29 cellular contexts compared by ENCODE assay signal in the genomic region with DNA sequence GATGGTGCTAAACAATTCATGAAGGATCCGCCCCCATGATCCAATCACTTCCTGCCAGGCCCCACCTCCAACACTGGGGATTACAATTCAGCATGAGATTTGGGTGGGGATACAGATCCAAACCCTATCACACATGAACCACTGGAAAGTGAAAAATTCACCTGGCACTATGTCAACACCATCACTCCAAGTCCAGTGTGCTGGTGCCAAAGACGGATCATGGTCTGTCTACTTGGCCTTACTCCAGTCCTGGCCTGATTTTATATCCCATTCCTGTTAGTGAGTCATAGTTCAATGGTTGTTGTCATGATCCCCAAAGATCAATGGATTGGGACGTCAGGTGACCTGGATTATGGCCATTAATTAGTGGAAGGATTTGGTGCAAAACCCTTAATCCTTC.
DNase-seq lines count a peak whose midpoint lies in the region; ATAC-seq and TF ChIP-seq lines count a peak whose summit lies in the region.
"Had no signal": no experiment of that assay in that cellular context is flagged by ENCODE, and none has a peak within 500 bp of the region (broad histone marks: within the 10 kb centered on the region; RNA-seq: fewer than 3 reads in every experiment).

No MANE protein-coding gene starts in this region.

- H3K4me1 Mint-ChIP-seq in immature natural killer cell, result no peaks in the 10 kb centered on the region
- H3K4me1 Mint-ChIP-seq: activated naive CD8-positive, alpha-beta T cell treated with anti-CD3 and anti-CD28 coated beads, Interleukin-2, amount 50 U/mL, for 24 hours; IgD-negative memory B cell; naive B cell had no signal

- H3K4me3 ChIP-seq in aorta (ENCODE audit: low read length in 2 of 2), result no peak overlapping the region
- H3K4me3 ChIP-seq: prostate gland, smooth muscle cell, testis had no signal

- no peak overlapping the region for H3K4me3 Mint-ChIP-seq in immature natural killer cell
- H3K4me3 Mint-ChIP-seq: activated CD4-positive, alpha-beta memory T cell treated with anti-CD3 and anti-CD28 coated beads, Interleukin-2, amount 10 ng/mL, durations not matched to agents 7 days and 5 days; activated naive CD8-positive, alpha-beta T cell treated with anti-CD3 and anti-CD28 coated beads, Interleukin-2, amount 50 U/mL, for 24 hours; CD14-positive monocyte; IgD-negative memory B cell; naive B cell; T-helper 2 cell treated with Interferon-gamma antibody and Interleukin-4, amounts not matched to agents 5 μg/mL and 100 μg/mL, for 36 hours had no signal

- H3K9me3 Mint-ChIP-seq in immature natural killer cell, result peaks cover 0 to 4% (median 0%) of the 10 kb centered on the region in 6 donors
- H3K9me3 Mint-ChIP-seq: activated CD4-positive, alpha-beta memory T cell treated with anti-CD3 and anti-CD28 coated beads, Interleukin-2, amount 10 ng/mL, durations not matched to agents 7 days and 5 days; activated naive CD8-positive, alpha-beta T cell treated with anti-CD3 and anti-CD28 coated beads, Interleukin-2, amount 50 U/mL, for 24 hours had no signal

- DNase-seq in left cardiac atrium (no peak), Right ventricle myocardium inferior (ENCODE audit: missing footprints) (no peak), omental fat pad (ENCODE audit: low spot score) (no peak), aorta (no peak), superior temporal gyrus (ENCODE audit: extremely low spot score) (no peak), immature natural killer cell (no peak)
- DNase-seq: activated CD4-positive, alpha-beta memory T cell treated with anti-CD3 and anti-CD28 coated beads, Interleukin-2, amount 10 ng/mL, durations not matched to agents 7 days and 5 days; activated CD8-positive, alpha-beta memory T cell treated with anti-CD3 and anti-CD28 coated beads, Interleukin-2, amount 50 U/mL, for 4 hours; activated naive CD4-positive, alpha-beta T cell; activated naive CD8-positive, alpha-beta T cell treated with anti-CD3 and anti-CD28 coated beads, Interleukin-2, amount 50 U/mL, for 24 hours; brain microvascular endothelial cell; Caco-2; naive B cell; NCI-H1048; NCI-H1694 treated with DMSO at 0.1 percent for 48 hours; NCI-H2171 treated with DMSO at 0.1 percent for 48 hours; NCI-H524 treated with DMSO at 0.1 percent for 48 hours; NK-92 treated with Interleukin-12 subunit alpha and Interleukin-12 subunit beta, amount 100 ng/mL, for 24 hours; SIG-M5; stimulated activated naive CD4-positive, alpha-beta T cell; testis had no signal

- no peaks in the 10 kb centered on the region for H3K27me3 ChIP-seq in aorta (ENCODE audit: control insufficient read depth in 1 of 2, insufficient read depth in 2 of 2, low read length in 1 of 2)
- H3K27me3 ChIP-seq: brain microvascular endothelial cell, neutrophil, testis had no signal

- intact Hi-C loops in left cardiac atrium (cut with DNase I), result no loop called here
- intact Hi-C loops in Right ventricle myocardium inferior (cut with DNase I), result no loop called here
- intact Hi-C loops in aorta (cut with DNase I), result no loop called here

- peak; percentile 16 to 35 for ATAC-seq in left cardiac atrium
- ATAC-seq in Right ventricle myocardium inferior, result no peak
- peak; percentile 45 for ATAC-seq in esophagus mucosa
- peak; percentile 37 for ATAC-seq in omental fat pad (ENCODE audit: low FRiP score)
- ATAC-seq in aorta (ENCODE audit: low FRiP score), result peak; percentile 67
- ATAC-seq in HG03196 (IDR thresholded peaks at IDR 0.05; ENCODE audit: unreplicated experiment), result no peak
- ATAC-seq: activated naive CD8-positive, alpha-beta T cell treated with anti-CD3 and anti-CD28 coated beads, Interleukin-2, amount 50 U/mL, for 24 hours had no signal

- peaks cover 0 to 4% (median 2%) of the 10 kb centered on the region in 3 donors for H3K27me3 Mint-ChIP-seq in immature natural killer cell (ENCODE audit: low read depth in 3 of 3)
- H3K27me3 Mint-ChIP-seq: activated CD4-positive, alpha-beta memory T cell treated with anti-CD3 and anti-CD28 coated beads, Interleukin-2, amount 10 ng/mL, durations not matched to agents 7 days and 5 days; activated naive CD8-positive, alpha-beta T cell treated with anti-CD3 and anti-CD28 coated beads, Interleukin-2, amount 50 U/mL, for 24 hours; IgD-negative memory B cell; naive B cell had no signal

- WGBS in aorta, 2 donors, result 30 to 46% methylated on average over 3 of the region's 3 CpGs

- no peaks in the 10 kb centered on the region for H3K9me3 ChIP-seq in aorta (ENCODE audit: control insufficient read depth, low read length)
- H3K9me3 ChIP-seq: neutrophil, prostate gland, testis had no signal

- no peak overlapping the region for H3K27ac Mint-ChIP-seq in immature natural killer cell
- H3K27ac Mint-ChIP-seq: activated CD4-positive, alpha-beta memory T cell treated with anti-CD3 and anti-CD28 coated beads, Interleukin-2, amount 10 ng/mL, durations not matched to agents 7 days and 5 days; activated naive CD8-positive, alpha-beta T cell treated with anti-CD3 and anti-CD28 coated beads, Interleukin-2, amount 50 U/mL, for 24 hours; IgD-negative memory B cell; naive B cell; T-helper 2 cell treated with Interferon-gamma antibody and Interleukin-4, amounts not matched to agents 5 μg/mL and 100 μg/mL, for 36 hours had no signal

- H3K36me3 Mint-ChIP-seq in immature natural killer cell, result no peaks in the 10 kb centered on the region
- H3K36me3 Mint-ChIP-seq: IgD-negative memory B cell, naive B cell had no signal

- H3K27ac ChIP-seq in aorta (ENCODE audit: low read depth in 1 of 2, low read length in 2 of 2), result no peak overlapping the region
- H3K27ac ChIP-seq: brain microvascular endothelial cell, neutrophil, prostate gland, testis had no signal

- H3K36me3 ChIP-seq in aorta (ENCODE audit: control insufficient read depth in 1 of 2, insufficient read depth in 2 of 2, low read length in 1 of 2), result no peaks in the 10 kb centered on the region
- H3K36me3 ChIP-seq: brain microvascular endothelial cell, neutrophil, prostate gland had no signal

- TF ChIP-seq CTCF in omental fat pad (IDR thresholded peaks at IDR 0.05), result no peak

- no peaks in the 10 kb centered on the region for H3K4me1 ChIP-seq in aorta (ENCODE audit: control insufficient read depth in 1 of 2, insufficient read depth in 2 of 2, low read length in 2 of 2)
- H3K4me1 ChIP-seq: Caco-2, prostate gland had no signal

Comparison
In these comparisons a context has a peak if more than half of its experiments do, and no peak if none do; other contexts are left out.
1. ATAC-seq: peak in left cardiac atrium (2 of 2), esophagus mucosa (single experiment), omental fat pad (single experiment) and aorta (single experiment); none in Right ventricle myocardium inferior (single experiment) and HG03196 (single experiment).